In genomic region chr3:44104668-44105321, GRCh38 we compare ENCODE assay signal across 8 cellular contexts.
DNase-seq lines count a peak whose midpoint lies in the region; ATAC-seq lines count a peak whose summit lies in the region.

No MANE protein-coding gene starts in this region.

- H3K36me3 Mint-ChIP-seq in activated T-helper 1 cell treated with anti-CD3 and anti-CD28 coated beads, Interleukin-12 subunit alpha, Interleukin-12 subunit beta, Interleukin-2, Interleukin-4 antibody, amounts not matched to agents 30 ng/mL and 10 ng/mL and 1 ng/mL, durations not matched to agents 14 hours and 24 hours and 36 hours (ENCODE audit: low read depth) = no peaks in the 10 kb centered on the region

- ATAC-seq in GM21528 (IDR thresholded peaks at IDR 0.05; ENCODE audit: low FRiP score, unreplicated experiment) = peak; percentile 80

- peaks cover 18% of the 10 kb centered on the region for H3K27me3 Mint-ChIP-seq in activated T-helper 1 cell treated with anti-CD3 and anti-CD28 coated beads, Interleukin-12 subunit alpha, Interleukin-12 subunit beta, Interleukin-2, Interleukin-4 antibody, amounts not matched to agents 30 ng/mL and 10 ng/mL and 1 ng/mL, durations not matched to agents 14 hours and 24 hours and 36 hours (ENCODE audit: insufficient read depth)

- intact Hi-C loops in activated T-helper 1 cell treated with anti-CD3 and anti-CD28 coated beads, Interleukin-12 subunit alpha, Interleukin-12 subunit beta, Interleukin-2, Interleukin-4 antibody, amounts not matched to agents 30 ng/mL and 10 ng/mL and 1 ng/mL, durations not matched to agents 14 hours and 24 hours and 36 hours (cut with micrococcal nuclease) = loop anchor here (1.0 kb wide), 1 partner anchor 94 kb away; no protein-coding TSS in a partner anchor

- peak; percentile 20 for DNase-seq in ELF-1 (ENCODE audit: low read depth, low spot score)
- peak; percentile 91 for DNase-seq in HPDE6-E6E7 (ENCODE audit: extremely low spot score)
- peak; percentile 31 for DNase-seq in activated T-helper 1 cell treated with anti-CD3 and anti-CD28 coated beads, Interleukin-12 subunit alpha, Interleukin-12 subunit beta, Interleukin-2, Interleukin-4 antibody, amounts not matched to agents 30 ng/mL and 10 ng/mL and 1 ng/mL, durations not matched to agents 14 hours and 24 hours and 36 hours (ENCODE audit: low spot score)
- DNase-seq in myocyte (ENCODE audit: low read depth) = peak; percentile 21
- no peak for DNase-seq in NAMALWA (ENCODE audit: low spot score)
- no peak for DNase-seq in NCI-H82 (lab: John Stamatoyannopoulos, UW)
- DNase-seq in mesenteric fat pad (ENCODE audit: low spot score) = no peak

- no peaks in the 10 kb centered on the region for H3K9me3 Mint-ChIP-seq in activated T-helper 1 cell treated with anti-CD3 and anti-CD28 coated beads, Interleukin-12 subunit alpha, Interleukin-12 subunit beta, Interleukin-2, Interleukin-4 antibody, amounts not matched to agents 30 ng/mL and 10 ng/mL and 1 ng/mL, durations not matched to agents 14 hours and 24 hours and 36 hours

- peaks cover 20% of the 10 kb centered on the region for H3K4me1 Mint-ChIP-seq in activated T-helper 1 cell treated with anti-CD3 and anti-CD28 coated beads, Interleukin-12 subunit alpha, Interleukin-12 subunit beta, Interleukin-2, Interleukin-4 antibody, amounts not matched to agents 30 ng/mL and 10 ng/mL and 1 ng/mL, durations not matched to agents 14 hours and 24 hours and 36 hours (ENCODE audit: low read depth)

- H3K27ac Mint-ChIP-seq in activated T-helper 1 cell treated with anti-CD3 and anti-CD28 coated beads, Interleukin-12 subunit alpha, Interleukin-12 subunit beta, Interleukin-2, Interleukin-4 antibody, amounts not matched to agents 30 ng/mL and 10 ng/mL and 1 ng/mL, durations not matched to agents 14 hours and 24 hours and 36 hours = no peak overlapping the region

- H3K4me3 Mint-ChIP-seq in activated T-helper 1 cell treated with anti-CD3 and anti-CD28 coated beads, Interleukin-12 subunit alpha, Interleukin-12 subunit beta, Interleukin-2, Interleukin-4 antibody, amounts not matched to agents 30 ng/mL and 10 ng/mL and 1 ng/mL, durations not matched to agents 14 hours and 24 hours and 36 hours = no peak overlapping the region

Comparison
In these comparisons a context has a peak if more than half of its experiments do, and no peak if none do; other contexts are left out.
1. DNase-seq: peak in ELF-1 (single experiment), HPDE6-E6E7 (single experiment), activated T-helper 1 cell treated with anti-CD3 and anti-CD28 coated beads, Interleukin-12 subunit alpha, Interleukin-12 subunit beta, Interleukin-2, Interleukin-4 antibody, amounts not matched to agents 30 ng/mL and 10 ng/mL and 1 ng/mL, durations not matched to agents 14 hours and 24 hours and 36 hours (single experiment) and myocyte (single experiment); none in NAMALWA (single experiment), NCI-H82 (single experiment) and mesenteric fat pad (single experiment).